Comparison of ENCODE assay signal across 10 cellular contexts in genomic region chr1:203351037-203351625, GRCh38. TPM values are rescaled to one million over a fixed set of nuclear protein-coding genes. Genes with fewer than 3 reads are reported as not detected.
DNase-seq lines count a peak whose midpoint lies in the region; ATAC-seq and TF ChIP-seq lines count a peak whose summit lies in the region.
"Had no signal": no experiment of that assay in that cellular context is flagged by ENCODE, and none has a peak within 500 bp of the region (broad histone marks: within the 10 kb centered on the region; RNA-seq: fewer than 3 reads in every experiment).

FMOD (minus strand) TSS chr1:203351122; CDS start chr1:203348270, 2,852 bp downstream.

- H3K27ac Mint-ChIP-seq in activated naive CD8-positive, alpha-beta T cell treated with anti-CD3 and anti-CD28 coated beads, Interleukin-2, amount 50 U/mL, for 24 hours, result no peak within 1 kb of the TSS

- no peak for TF ChIP-seq CTCF in testis (IDR thresholded peaks at IDR 0.05)

- no peaks in the 10 kb centered on the region for H3K27me3 ChIP-seq in testis

- DNase-seq in NCI-H748 (lab: John Stamatoyannopoulos, UW; ENCODE audit: unreplicated experiment), result peak; percentile 10
- DNase-seq in NCI-H748 treated with DMSO at 0.1 percent for 48 hours (lab: John Stamatoyannopoulos, UW), result no peak
- DNase-seq in activated naive CD8-positive, alpha-beta T cell treated with anti-CD3 and anti-CD28 coated beads, Interleukin-2, amount 50 U/mL, for 24 hours, result no peak
- DNase-seq in left lobe of liver (ENCODE audit: low spot score), result no peak
- peak; percentile 50 for DNase-seq in testis
- DNase-seq in DMS 273 (lab: John Stamatoyannopoulos, UW; ENCODE audit: unreplicated experiment), result no peak
- DNase-seq: glutamatergic neuron, NCI-H1694 had no signal

- H3K36me3 ChIP-seq in testis (ENCODE audit: low read depth, missing control alignments), result no peaks in the 10 kb centered on the region

- no peak for TF ChIP-seq POLR2A in testis (IDR thresholded peaks at IDR 0.05)

- 31 to 36% methylated on average over 17 of the region's 17 CpGs for WGBS in testis, 2 donors

- no peaks in the 10 kb centered on the region for H3K9me3 ChIP-seq in testis

- ATAC-seq in activated naive CD8-positive, alpha-beta T cell treated with anti-CD3 and anti-CD28 coated beads, Interleukin-2, amount 50 U/mL, for 24 hours, result peak; percentile 55
- peak; percentile 70 for ATAC-seq in left lobe of liver
- ATAC-seq in HG02884 (IDR thresholded peaks at IDR 0.05; ENCODE audit: unreplicated experiment), result no peak
- no peak for ATAC-seq in HG03378 (IDR thresholded peaks at IDR 0.05; ENCODE audit: unreplicated experiment)

- peak within 1 kb of the TSS; percentile 41 for H3K4me3 Mint-ChIP-seq in activated naive CD8-positive, alpha-beta T cell treated with anti-CD3 and anti-CD28 coated beads, Interleukin-2, amount 50 U/mL, for 24 hours

- H3K4me1 Mint-ChIP-seq in activated naive CD8-positive, alpha-beta T cell treated with anti-CD3 and anti-CD28 coated beads, Interleukin-2, amount 50 U/mL, for 24 hours, result peaks cover 15% of the 10 kb centered on the region

- H3K36me3 Mint-ChIP-seq in activated naive CD8-positive, alpha-beta T cell treated with anti-CD3 and anti-CD28 coated beads, Interleukin-2, amount 50 U/mL, for 24 hours (ENCODE audit: low read depth), result no peaks in the 10 kb centered on the region

- H3K27ac ChIP-seq in testis, result peak within 1 kb of the TSS in 1 of 2 donors; percentile 18

- H3K9me3 Mint-ChIP-seq in activated naive CD8-positive, alpha-beta T cell treated with anti-CD3 and anti-CD28 coated beads, Interleukin-2, amount 50 U/mL, for 24 hours, result no peaks in the 10 kb centered on the region

- intact Hi-C loops in testis (cut with DNase I; ENCODE audit: low total_unique reads), result no loop called here

- H3K4me1 ChIP-seq in testis, result no peaks in the 10 kb centered on the region

- H3K4me3 ChIP-seq in testis, result peak within 1 kb of the TSS in 1 of 2 donors; percentile 6

- H3K27me3 Mint-ChIP-seq in activated naive CD8-positive, alpha-beta T cell treated with anti-CD3 and anti-CD28 coated beads, Interleukin-2, amount 50 U/mL, for 24 hours, result peaks cover 20% of the 10 kb centered on the region

RNA-seq across cellular contexts. Expression of gene FMOD, which starts in this region (rescaled TPM):
- total RNA-seq in left lobe of liver, result 1.7 TPM
- total RNA-seq in testis, result 1 to 10 TPM; 5.2 to 9.5 TPM
- polyA plus RNA-seq in testis (ENCODE audit: insufficient read depth, low read depth, low replicate concordance), result 26.4 TPM

Comparison
In these comparisons a context has a peak if more than half of its experiments do, and no peak if none do; other contexts are left out.
1. DNase-seq: peak in NCI-H748 (single experiment) and testis (single experiment); none in NCI-H748 treated with DMSO at 0.1 percent for 48 hours (single experiment), activated naive CD8-positive, alpha-beta T cell treated with anti-CD3 and anti-CD28 coated beads, Interleukin-2, amount 50 U/mL, for 24 hours (single experiment), left lobe of liver (single experiment) and DMS 273 (single experiment).
2. ATAC-seq: peak in activated naive CD8-positive, alpha-beta T cell treated with anti-CD3 and anti-CD28 coated beads, Interleukin-2, amount 50 U/mL, for 24 hours (single experiment) and left lobe of liver (single experiment); none in HG02884 (single experiment) and HG03378 (single experiment).